Comparison of ENCODE assay signal across 23 cellular contexts in the genomic region with DNA sequence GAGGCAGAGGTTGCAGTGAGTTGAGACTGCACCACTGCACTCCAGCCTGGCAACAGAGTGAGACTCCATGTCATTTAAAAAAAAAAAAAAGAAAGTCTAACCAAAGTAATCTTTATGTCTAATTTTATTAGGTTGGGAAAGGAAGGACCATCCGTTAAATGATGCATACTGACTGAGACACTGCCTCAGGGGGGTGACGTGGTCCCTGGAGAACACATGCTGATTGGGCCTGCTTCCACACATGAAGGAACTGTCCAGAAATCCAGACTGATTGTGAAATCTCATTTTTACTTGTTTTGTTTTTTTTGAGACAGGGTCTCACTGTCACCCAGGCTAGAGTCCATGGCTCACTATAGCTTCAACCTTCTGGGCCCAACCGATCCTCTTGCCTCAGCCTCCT. TPM values are rescaled to one million over a fixed set of nuclear protein-coding genes. Genes with fewer than 3 reads are reported as not detected.
A peak's percentile ranks its signal among the peaks of the same experiment; 100 is the strongest.
DNase-seq lines count a peak whose midpoint lies in the region; ATAC-seq lines count a peak whose summit lies in the region.
"Had no signal": no experiment of that assay in that cellular context is flagged by ENCODE, and none has a peak within 500 bp of the region (broad histone marks: within the 10 kb centered on the region; RNA-seq: fewer than 3 reads in every experiment).

No MANE protein-coding gene starts in this region.

- DNase-seq in AG08395 (ENCODE audit: low spot score) (peak; percentile 73), T-helper 17 cell (no peak), memory B cell (ENCODE audit: low spot score in 2 of 2) (no peak), DMS53 (lab: John Stamatoyannopoulos, UW) (no peak), NOMO-1 treated with DMSO at 0.1 percent for 48 hours (lab: John Stamatoyannopoulos, UW; ENCODE audit: unreplicated experiment) (no peak), A172 (ENCODE audit: low spot score) (no peak)
- DNase-seq in CD4-positive, alpha-beta memory T cell: no peak
- DNase-seq: activated CD4-positive, CD25-positive, alpha-beta regulatory T cell; activated naive CD4-positive, alpha-beta T cell treated with anti-CD3 and anti-CD28 coated beads, Interleukin-2, amount 10 ng/mL, durations not matched to agents 7 days and 5 days; activated T-cell treated with anti-CD3 and anti-CD28 coated beads, Interleukin-2, amount 50 U/mL, for 1 hour; foreskin keratinocyte; H7; heart right ventricle; Karpas-422; mammary epithelial cell; NCI-H146; NCI-H510A treated with DMSO at 0.1 percent for 48 hours; SIG-M5; SW 1271; uterus had no signal

- no peak overlapping the region for H3K27ac ChIP-seq in CD4-positive, alpha-beta memory T cell (ENCODE audit: low read depth, low read length)
- H3K27ac ChIP-seq: epithelial cell of prostate, foreskin keratinocyte, heart right ventricle, prostate gland, uterus had no signal

- ATAC-seq in T-helper 17 cell: no peak
- no peak for ATAC-seq in memory B cell (ENCODE audit: low read depth)
- ATAC-seq: foreskin keratinocyte had no signal

- H3K9me3 Mint-ChIP-seq in CD4-positive, alpha-beta memory T cell: no peaks in the 10 kb centered on the region
- H3K9me3 Mint-ChIP-seq in memory B cell: no peaks in the 10 kb centered on the region
- H3K9me3 Mint-ChIP-seq: activated naive CD4-positive, alpha-beta T cell treated with anti-CD3 and anti-CD28 coated beads, Interleukin-2, amount 10 ng/mL, durations not matched to agents 7 days and 5 days; central memory CD8-positive, alpha-beta T cell had no signal

- H3K9me3 ChIP-seq in CD4-positive, alpha-beta memory T cell (ENCODE audit: control insufficient read depth in 1 of 2, low read length in 2 of 2): no peaks in the 10 kb centered on the region
- no peaks in the 10 kb centered on the region for H3K9me3 ChIP-seq in T-helper 17 cell (ENCODE audit: control insufficient read depth, low read length, poor library complexity, severe bottlenecking)
- H3K9me3 ChIP-seq: heart right ventricle, prostate gland, uterus had no signal

- POLR2A ChIA-PET in CD4-positive, alpha-beta memory T cell (lab: Charles Lee; ENCODE audit: partially characterized antibody): interaction anchor here (0.9 kb wide), 1 partner anchor 36 kb away, joined by 3 read pairs; the partner anchor contains the start of gene RNF215

- peak overlapping the region in 4 of 8 donors; percentile 23 to 49 (median 27) for H3K4me3 Mint-ChIP-seq in CD4-positive, alpha-beta memory T cell
- H3K4me3 Mint-ChIP-seq in T-helper 17 cell (no peak overlapping the region), memory B cell (no peak overlapping the region)
- H3K4me3 Mint-ChIP-seq: activated naive CD4-positive, alpha-beta T cell treated with anti-CD3 and anti-CD28 coated beads, Interleukin-2, amount 10 ng/mL, durations not matched to agents 7 days and 5 days; central memory CD8-positive, alpha-beta T cell had no signal

- H3K27ac Mint-ChIP-seq in CD4-positive, alpha-beta memory T cell: peak overlapping the region in 5 of 7 donors; percentile 46 to 82 (median 62)
- H3K27ac Mint-ChIP-seq in T-helper 17 cell (peak overlapping the region; percentile 95), memory B cell (peak overlapping the region; percentile 45)
- H3K27ac Mint-ChIP-seq: activated naive CD4-positive, alpha-beta T cell treated with anti-CD3 and anti-CD28 coated beads, Interleukin-2, amount 10 ng/mL, durations not matched to agents 7 days and 5 days had no signal

- CTCF ChIA-PET in CD4-positive, alpha-beta memory T cell (lab: Charles Lee; ENCODE audit: partially characterized antibody): interaction anchor here (3.6 kb wide), 1 partner anchor 63 kb away, joined by 19 read pairs; the partner anchor contains the start of gene CASTOR1

- intact Hi-C loops in CD4-positive, alpha-beta memory T cell (cut with micrococcal nuclease): no loop called here

- peaks cover 44 to 77% of the 10 kb centered on the region in 2 donors for H3K36me3 Mint-ChIP-seq in CD4-positive, alpha-beta memory T cell
- H3K36me3 Mint-ChIP-seq in T-helper 17 cell (ENCODE audit: low read depth): peaks cover 6% of the 10 kb centered on the region
- peaks cover 27% of the 10 kb centered on the region for H3K36me3 Mint-ChIP-seq in memory B cell

- H3K4me1 ChIP-seq in CD4-positive, alpha-beta memory T cell (ENCODE audit: insufficient read depth, low read length): peaks cover 82% of the 10 kb centered on the region

- H3K36me3 ChIP-seq in CD4-positive, alpha-beta memory T cell (ENCODE audit: insufficient read depth, low read length): peaks cover 45% of the 10 kb centered on the region
- H3K36me3 ChIP-seq: uterus had no signal

- no peak overlapping the region for H3K4me3 ChIP-seq in CD4-positive, alpha-beta memory T cell (ENCODE audit: low read length in 2 of 2)
- H3K4me3 ChIP-seq: heart right ventricle, prostate gland, uterus had no signal

- no peaks in the 10 kb centered on the region for H3K27me3 Mint-ChIP-seq in CD4-positive, alpha-beta memory T cell
- H3K27me3 Mint-ChIP-seq in T-helper 17 cell (no peaks in the 10 kb centered on the region), memory B cell (no peaks in the 10 kb centered on the region)
- H3K27me3 Mint-ChIP-seq: activated naive CD4-positive, alpha-beta T cell treated with anti-CD3 and anti-CD28 coated beads, Interleukin-2, amount 10 ng/mL, durations not matched to agents 7 days and 5 days; central memory CD8-positive, alpha-beta T cell had no signal

- no peaks in the 10 kb centered on the region for H3K27me3 ChIP-seq in CD4-positive, alpha-beta memory T cell (ENCODE audit: insufficient read depth, low read length)
- H3K27me3 ChIP-seq: foreskin keratinocyte, heart right ventricle, uterus had no signal

- H3K4me1 Mint-ChIP-seq in CD4-positive, alpha-beta memory T cell: peaks cover 45 to 94% (median 66%) of the 10 kb centered on the region in 4 donors
- H3K4me1 Mint-ChIP-seq in T-helper 17 cell: peaks cover 46% of the 10 kb centered on the region
- peaks cover 39% of the 10 kb centered on the region for H3K4me1 Mint-ChIP-seq in memory B cell

RNA-seq across cellular contexts. Expression of gene SF3A1, which starts 5.5 kb away (rescaled TPM):
- 100 to 1,000 TPM; 279 to 301 TPM for total RNA-seq in CD4-positive, alpha-beta memory T cell
- 100 to 1,000 TPM in 1 of 2 donors, 10 to 100 TPM in 1; 44.0 to 155 TPM for polyA plus RNA-seq in CD4-positive, alpha-beta memory T cell
- total RNA-seq in T-helper 17 cell: 100 to 1,000 TPM; 317 to 372 TPM
- 25.1 and 39.8 TPM in 2 replicates for total RNA-seq in A172 (2014; rRNA removed; shearing (Covaris generic))

RNA-seq across cellular contexts. Expression of gene CCDC157, which starts 5.6 kb away (rescaled TPM):
- total RNA-seq in CD4-positive, alpha-beta memory T cell: 1 to 10 TPM; 2.1 to 3.0 TPM
- 1 to 10 TPM in 1 of 2 donors, under 1 TPM in 1; 0.38 to 3.9 TPM for polyA plus RNA-seq in CD4-positive, alpha-beta memory T cell
- total RNA-seq in T-helper 17 cell: 1 to 10 TPM; 6.7 to 9.4 TPM
- 1.1 and 1.2 TPM in 2 replicates for total RNA-seq in A172 (2014; rRNA removed; shearing (Covaris generic))

RNA-seq across cellular contexts. Expression of gene TBC1D10A, which starts 24.5 kb away (rescaled TPM):
- total RNA-seq in CD4-positive, alpha-beta memory T cell: 10 to 100 TPM; 62.2 to 76.8 TPM
- polyA plus RNA-seq in CD4-positive, alpha-beta memory T cell: 10 to 100 TPM; 60.6 to 61.6 TPM
- total RNA-seq in T-helper 17 cell: 10 to 100 TPM; 46.9 to 63.1 TPM
- 12.1 and 17.0 TPM in 2 replicates for total RNA-seq in A172 (2014; rRNA removed; shearing (Covaris generic))

RNA-seq across cellular contexts. Expression of gene RNF215, which starts 36.0 kb away (rescaled TPM):
- 1 to 10 TPM; 6.1 to 6.6 TPM for total RNA-seq in CD4-positive, alpha-beta memory T cell
- polyA plus RNA-seq in CD4-positive, alpha-beta memory T cell: under 1 TPM; 0.29 to 0.53 TPM
- total RNA-seq in T-helper 17 cell: 10 to 100 TPM in 1 of 2 donors, 1 to 10 TPM in 1; 4.9 to 12.3 TPM
- 9.9 and 15.6 TPM in 2 replicates for total RNA-seq in A172 (2014; rRNA removed; shearing (Covaris generic))

RNA-seq across cellular contexts. Expression of gene SEC14L2, which starts 45.6 kb away (rescaled TPM):
- 1 to 10 TPM; 6.0 to 8.6 TPM for total RNA-seq in CD4-positive, alpha-beta memory T cell
- 10 to 100 TPM in 1 of 2 donors, 1 to 10 TPM in 1; 9.7 to 13.8 TPM for polyA plus RNA-seq in CD4-positive, alpha-beta memory T cell
- total RNA-seq in T-helper 17 cell: 10 to 100 TPM; 37.2 to 62.6 TPM
- 5.4 and 11.8 TPM in 2 replicates for total RNA-seq in A172 (2014; rRNA removed; shearing (Covaris generic))

Comparison
In these comparisons a context has a peak if more than half of its experiments do, and no peak if none do; other contexts are left out.
1. H3K27ac Mint-ChIP-seq: peak in every context shown above with its lines; median percentile 95 in T-helper 17 cell; 62 in CD4-positive, alpha-beta memory T cell; 45 in memory B cell.